In genomic region chr17:66938656-66939055, GRCh38 we compare ENCODE assay signal across 31 cellular contexts. TPM values are rescaled to one million over a fixed set of nuclear protein-coding genes. Genes with fewer than 3 reads are reported as not detected.
"Had no signal": no experiment of that assay in that cellular context is flagged by ENCODE, and none has a peak within 500 bp of the region (broad histone marks: within the 10 kb centered on the region; RNA-seq: fewer than 3 reads in every experiment).

No MANE protein-coding gene starts in this region.

- H3K4me2 ChIP-seq: SK-N-SH had no signal

- H3K27me3 ChIP-seq: MG63, SJSA1 had no signal

- H3K4me3 ChIP-seq: MG63, SJSA1 had no signal

- FAIRE-seq: bronchial epithelial cell, TTC549 had no signal

- H3K36me3 Mint-ChIP-seq: activated CD4-positive, alpha-beta memory T cell treated with anti-CD3 and anti-CD28 coated beads for 36 hours; activated naive CD4-positive, alpha-beta T cell treated with anti-CD3 and anti-CD28 coated beads, Interleukin-2, amount 10 ng/mL, durations not matched to agents 7 days and 5 days had no signal

- ATAC-seq: activated CD4-positive, alpha-beta T cell treated with anti-CD3 and anti-CD28 coated beads for 36 hours; activated naive CD8-positive, alpha-beta T cell treated with anti-CD3 and anti-CD28 coated beads, Interleukin-2, amount 50 U/mL, for 24 hours; activated T-cell treated with anti-CD3 and anti-CD28 coated beads, Interleukin-2, amount 50 U/mL, for 4 hours; Panc1 had no signal

- DNase-seq: activated CD4-positive, alpha-beta memory T cell treated with anti-CD3 and anti-CD28 coated beads for 36 hours; activated CD4-positive, alpha-beta T cell treated with anti-CD3 and anti-CD28 coated beads for 36 hours; activated CD4-positive, alpha-beta T cell treated with anti-CD3 and anti-CD28 coated beads, Interleukin-2, amount 50 U/mL, for 1 hour; activated CD8-positive, alpha-beta memory T cell treated with anti-CD3 and anti-CD28 coated beads, Interleukin-2, amount 50 U/mL, for 4 hours; activated effector memory CD4-positive, alpha-beta T cell treated with Interleukin-2 at 50 U/mL for 16 hours; activated naive CD4-positive, alpha-beta T cell treated with anti-CD3 and anti-CD28 coated beads, Interleukin-2, amount 10 ng/mL, durations not matched to agents 7 days and 5 days; activated naive CD8-positive, alpha-beta T cell treated with anti-CD3 and anti-CD28 coated beads, Interleukin-2, amount 50 U/mL, for 24 hours; activated T-cell treated with anti-CD3 and anti-CD28 coated beads for 4 hours; activated T-cell treated with anti-CD3 and anti-CD28 coated beads, Interleukin-2, amount 50 U/mL, for 4 hours; anterior cingulate cortex; Kasumi-1; KG1; MG63; NCI-H1048; NCI-H1105 treated with DMSO at 0.1 percent for 48 hours; NCI-H1436; NCI-H1694; NCI-H1930; NCI-H2081 treated with DMSO at 0.1 percent for 48 hours; NCI-H345; NCI-H524 treated with DMSO at 0.1 percent for 48 hours; SHP77 treated with DMSO at 0.1 percent for 48 hours; SK-N-SH had no signal

- H3K36me3 ChIP-seq: MG63, SJSA1 had no signal

- H3K4me3 Mint-ChIP-seq: activated CD4-positive, alpha-beta memory T cell treated with anti-CD3 and anti-CD28 coated beads for 36 hours; activated CD4-positive, alpha-beta T cell treated with anti-CD3 and anti-CD28 coated beads for 36 hours; activated naive CD4-positive, alpha-beta T cell treated with anti-CD3 and anti-CD28 coated beads, Interleukin-2, amount 10 ng/mL, durations not matched to agents 7 days and 5 days; activated naive CD8-positive, alpha-beta T cell; activated naive CD8-positive, alpha-beta T cell treated with anti-CD3 and anti-CD28 coated beads, Interleukin-2, amount 50 U/mL, for 24 hours; activated T-cell treated with anti-CD3 and anti-CD28 coated beads, Interleukin-2, amount 50 U/mL, for 4 hours; brain; T-helper 1 cell treated with Interleukin-12 subunit alpha and Interleukin-12 subunit beta and Interleukin-4 antibody, amounts not matched to agents 30 μg/mL and 1 μg/mL, for 36 hours; T-helper 2 cell treated with Interferon-gamma antibody and Interleukin-4, amounts not matched to agents 5 μg/mL and 100 μg/mL, for 36 hours had no signal

- H3K9me3 ChIP-seq: SK-N-SH had no signal

- H3K9me3 Mint-ChIP-seq: activated naive CD4-positive, alpha-beta T cell treated with anti-CD3 and anti-CD28 coated beads, Interleukin-2, amount 10 ng/mL, durations not matched to agents 7 days and 5 days; T-helper 2 cell treated with Interferon-gamma antibody and Interleukin-4, amounts not matched to agents 5 μg/mL and 100 μg/mL, for 36 hours had no signal

- H3K27ac Mint-ChIP-seq: activated CD4-positive, alpha-beta memory T cell treated with anti-CD3 and anti-CD28 coated beads for 36 hours; activated CD4-positive, alpha-beta T cell treated with anti-CD3 and anti-CD28 coated beads for 36 hours; activated naive CD4-positive, alpha-beta T cell treated with anti-CD3 and anti-CD28 coated beads, Interleukin-2, amount 10 ng/mL, durations not matched to agents 7 days and 5 days; activated naive CD8-positive, alpha-beta T cell; activated naive CD8-positive, alpha-beta T cell treated with anti-CD3 and anti-CD28 coated beads, Interleukin-2, amount 50 U/mL, for 24 hours; T-helper 1 cell treated with Interleukin-12 subunit alpha and Interleukin-12 subunit beta and Interleukin-4 antibody, amounts not matched to agents 30 μg/mL and 1 μg/mL, for 36 hours; T-helper 2 cell treated with Interferon-gamma antibody and Interleukin-4, amounts not matched to agents 5 μg/mL and 100 μg/mL, for 36 hours had no signal

- H3K4me1 Mint-ChIP-seq: activated CD4-positive, alpha-beta T cell treated with anti-CD3 and anti-CD28 coated beads for 36 hours; activated naive CD4-positive, alpha-beta T cell treated with anti-CD3 and anti-CD28 coated beads, Interleukin-2, amount 10 ng/mL, durations not matched to agents 7 days and 5 days; activated naive CD8-positive, alpha-beta T cell treated with anti-CD3 and anti-CD28 coated beads, Interleukin-2, amount 50 U/mL, for 24 hours had no signal

- H3K9ac ChIP-seq: SK-N-SH had no signal

RNA-seq across cellular contexts. Expression of gene CACNG4, which starts 25.9 kb away (rescaled TPM):
- total RNA-seq: activated CD4-positive, alpha-beta memory T cell treated with anti-CD3 and anti-CD28 coated beads for 36 hours; activated CD4-positive, alpha-beta T cell treated with anti-CD3 and anti-CD28 coated beads for 36 hours; bronchial epithelial cell had no signal
